Comparison of ENCODE assay signal across 1 cellular context in the genomic region with DNA sequence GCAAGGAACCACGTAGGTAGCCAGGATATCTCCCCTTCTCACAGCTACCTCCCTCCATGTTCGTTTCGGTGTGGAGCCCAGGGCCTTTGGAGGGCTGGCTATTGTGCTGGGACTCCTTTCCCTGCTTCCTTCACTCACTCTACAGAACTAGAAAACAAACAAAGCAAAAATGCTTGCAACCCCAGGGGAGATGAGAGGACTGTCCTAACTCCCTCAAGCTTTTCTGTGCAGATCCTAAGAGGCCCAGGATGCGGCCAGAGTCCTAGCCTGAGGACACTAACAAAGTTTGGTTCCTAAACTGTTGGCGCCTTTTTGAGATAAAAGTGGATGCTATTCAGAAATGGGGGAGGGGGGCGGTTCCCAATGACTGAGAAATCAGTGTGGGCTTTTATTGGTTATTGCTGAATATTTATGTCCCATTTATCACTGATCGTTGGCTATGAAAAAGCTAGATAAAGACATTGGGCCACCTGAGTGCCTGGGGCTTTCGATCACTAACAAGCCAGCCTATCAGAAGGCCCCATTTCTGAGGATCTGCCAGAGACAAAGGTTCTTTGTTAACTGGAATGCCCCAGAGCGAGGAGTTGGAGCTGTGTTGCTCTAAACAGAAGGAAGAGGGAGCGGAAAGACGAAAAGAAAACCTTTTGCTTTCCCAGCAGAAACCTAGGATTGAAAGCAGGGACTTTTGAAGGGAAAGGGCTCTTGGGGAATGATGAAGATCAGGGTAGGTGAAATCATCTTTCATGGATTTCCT.
TF ChIP-seq lines count a peak whose summit lies in the region.

No MANE protein-coding gene starts in this region.

TF ChIP-seq in GM12878, 131 proteins besides CTCF, POLR2A, EP300 and RAD21:
- TF ChIP-seq HCFC1 (IDR thresholded peaks at IDR 0.05; ENCODE audit: low read length): no peak
- TF ChIP-seq, protein P1, sequence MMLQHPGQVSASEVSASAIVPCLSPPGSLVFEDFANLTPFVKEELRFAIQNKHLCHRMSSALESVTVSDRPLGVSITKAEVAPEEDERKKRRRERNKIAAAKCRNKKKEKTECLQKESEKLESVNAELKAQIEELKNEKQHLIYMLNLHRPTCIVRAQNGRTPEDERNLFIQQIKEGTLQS (IDR thresholded peaks at IDR 0.05; ENCODE audit: borderline replicate concordance, extremely low read depth, low read depth, low read length): no peak
- no peak for TF ChIP-seq EED (IDR thresholded peaks at IDR 0.05; ENCODE audit: low read depth)
- TF ChIP-seq FOS (IDR thresholded peaks at IDR 0.05; ENCODE audit: borderline replicate concordance, extremely low read depth, insufficient read length): no peak
- TF ChIP-seq MEF2B (IDR thresholded peaks at IDR 0.05; ENCODE audit: partially characterized antibody, poor library complexity, severe bottlenecking): no peak
- TF ChIP-seq RELB (IDR thresholded peaks at IDR 0.05; ENCODE audit: low read depth): no peak
- TF ChIP-seq, protein P2, sequence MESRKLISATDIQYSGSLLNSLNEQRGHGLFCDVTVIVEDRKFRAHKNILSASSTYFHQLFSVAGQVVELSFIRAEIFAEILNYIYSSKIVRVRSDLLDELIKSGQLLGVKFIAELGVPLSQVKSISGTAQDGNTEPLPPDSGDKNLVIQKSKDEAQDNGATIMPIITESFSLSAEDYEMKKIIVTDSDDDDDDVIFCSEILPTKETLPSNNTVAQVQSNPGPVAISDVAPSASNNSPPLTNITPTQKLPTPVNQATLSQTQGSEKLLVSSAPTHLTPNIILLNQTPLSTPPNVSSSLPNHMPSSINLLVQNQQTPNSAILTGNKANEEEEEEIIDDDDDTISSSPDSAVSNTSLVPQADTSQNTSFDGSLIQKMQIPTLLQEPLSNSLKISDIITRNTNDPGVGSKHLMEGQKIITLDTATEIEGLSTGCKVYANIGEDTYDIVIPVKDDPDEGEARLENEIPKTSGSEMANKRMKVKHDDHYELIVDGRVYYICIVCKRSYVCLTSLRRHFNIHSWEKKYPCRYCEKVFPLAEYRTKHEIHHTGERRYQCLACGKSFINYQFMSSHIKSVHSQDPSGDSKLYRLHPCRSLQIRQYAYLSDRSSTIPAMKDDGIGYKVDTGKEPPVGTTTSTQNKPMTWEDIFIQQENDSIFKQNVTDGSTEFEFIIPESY (IDR thresholded peaks at IDR 0.05): no peak
- TF ChIP-seq, protein P3, sequence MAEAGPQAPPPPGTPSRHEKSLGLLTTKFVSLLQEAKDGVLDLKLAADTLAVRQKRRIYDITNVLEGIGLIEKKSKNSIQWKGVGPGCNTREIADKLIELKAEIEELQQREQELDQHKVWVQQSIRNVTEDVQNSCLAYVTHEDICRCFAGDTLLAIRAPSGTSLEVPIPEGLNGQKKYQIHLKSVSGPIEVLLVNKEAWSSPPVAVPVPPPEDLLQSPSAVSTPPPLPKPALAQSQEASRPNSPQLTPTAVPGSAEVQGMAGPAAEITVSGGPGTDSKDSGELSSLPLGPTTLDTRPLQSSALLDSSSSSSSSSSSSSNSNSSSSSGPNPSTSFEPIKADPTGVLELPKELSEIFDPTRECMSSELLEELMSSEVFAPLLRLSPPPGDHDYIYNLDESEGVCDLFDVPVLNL (IDR thresholded peaks at IDR 0.05; ENCODE audit: low read depth, low read length): no peak
- TF ChIP-seq CHD2 (IDR thresholded peaks at IDR 0.05; ENCODE audit: borderline replicate concordance, low read depth, low read length): no peak
